8 cellular contexts compared by ENCODE assay signal in the genomic region with DNA sequence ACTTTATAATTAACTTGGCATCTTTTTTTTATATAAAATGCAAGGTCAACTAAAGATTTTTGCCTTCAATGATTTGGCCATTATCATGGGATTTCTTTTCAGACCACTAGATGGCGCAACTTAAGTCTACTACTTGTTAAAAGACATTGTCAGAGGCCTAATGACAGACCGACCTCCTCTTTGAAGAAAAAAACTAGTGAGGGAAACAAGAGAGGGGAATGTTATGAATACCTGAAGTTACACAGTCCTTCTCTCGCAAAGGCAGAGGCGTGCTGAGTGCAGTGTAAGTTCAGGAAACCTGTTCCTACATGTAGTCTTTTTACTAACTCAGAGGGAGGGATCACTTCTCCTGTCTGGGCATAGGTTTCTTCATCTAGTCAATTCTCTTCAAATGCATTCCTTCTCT. TPM values are rescaled to one million over a fixed set of nuclear protein-coding genes. Genes with fewer than 3 reads are reported as not detected.
DNase-seq lines count a peak whose midpoint lies in the region; ATAC-seq, FAIRE-seq and TF ChIP-seq lines count a peak whose summit lies in the region.

No MANE protein-coding gene starts in this region.

- H3K9me3 ChIP-seq in BE2C: no peaks in the 10 kb centered on the region

- no peak for ATAC-seq in GM21423 (IDR thresholded peaks at IDR 0.05; ENCODE audit: unreplicated experiment)

- peak; percentile 76 for TF ChIP-seq CTCF in BE2C (IDR thresholded peaks at IDR 0.05; ENCODE audit: low read depth, low read length)

- no peaks in the 10 kb centered on the region for H3K4me1 ChIP-seq in BE2C

- DNase-seq in BE2C (peak; percentile 31), GM12891 (ENCODE audit: insufficient read length, low spot score) (no peak), HuH-7.5 (ENCODE audit: low spot score) (peak; percentile 18), RPMI7951 (ENCODE audit: low read depth) (peak; percentile 67), dedifferentiated amniotic fluid mesenchymal stem cell (ENCODE audit: extremely low spot score) (peak; percentile 78), lung microvascular endothelial cell (ENCODE audit: low read depth in 2 of 2) (peak; percentile 70 to 74), cortex of kidney (lab: John Stamatoyannopoulos, UW) (no peak)

- peak; percentile 69 for FAIRE-seq in GM12891 (lab: Jason Lieb, UNC)

- peaks cover 8% of the 10 kb centered on the region; the same call in 1 of the 2 replicates for H3K27me3 ChIP-seq in BE2C

- no peak for TF ChIP-seq POLR2A in GM12891 (IDR thresholded peaks at IDR 0.05; ENCODE audit: low read depth, low read length)

- H3K36me3 ChIP-seq in BE2C: no peaks in the 10 kb centered on the region

- H3K4me3 ChIP-seq in BE2C (ENCODE audit: low read depth, low read length): no peak overlapping the region

TF ChIP-seq in GM12891, 5 proteins besides CTCF, POLR2A, EP300 and RAD21:
- no peak for TF ChIP-seq PAX5 (IDR thresholded peaks at IDR 0.05; ENCODE audit: insufficient read depth, low read length, severe bottlenecking)
- TF ChIP-seq TAF1 (IDR thresholded peaks at IDR 0.05; ENCODE audit: low read depth, low read length): no peak
- TF ChIP-seq POU2F2 (IDR thresholded peaks at IDR 0.05; ENCODE audit: low read depth, low read length): no peak
- no peak for TF ChIP-seq POLR2AphosphoS5 (IDR thresholded peaks at IDR 0.05; ENCODE audit: low read depth, low read length)
- no peak for TF ChIP-seq SPI1 (IDR thresholded peaks at IDR 0.05; ENCODE audit: low read depth, low read length)
TF ChIP-seq in GM12891: peak in this region for 0.

RNA-seq across cellular contexts. Expression of a gene that starts 9.3 kb away (rescaled TPM):
- not detected for polyA plus RNA-seq in BE2C (2012; ENCODE audit: insufficient read depth, insufficient read length, low read depth)
- not detected for polyA plus RNA-seq in GM12891 (2012; ENCODE audit: low read depth, missing spikeins)
- total RNA-seq in RPMI7951 (2014; rRNA removed; shearing (Covaris generic)): not detected in 2 replicates
- total RNA-seq in lung microvascular endothelial cell: under 0.01 TPM in 1 of 2 replicates, not detected in the other

RNA-seq across cellular contexts. Expression of a gene that starts 17.3 kb away (rescaled TPM):
- not detected for polyA plus RNA-seq in BE2C (2012; ENCODE audit: insufficient read depth, insufficient read length, low read depth)
- not detected for polyA plus RNA-seq in GM12891 (2012; ENCODE audit: low read depth, missing spikeins)
- not detected in 2 replicates for total RNA-seq in RPMI7951 (2014; rRNA removed; shearing (Covaris generic))
- 0.22 TPM in 1 of 2 replicates, not detected in the other for total RNA-seq in lung microvascular endothelial cell

RNA-seq across cellular contexts. Expression of a gene that starts 24.8 kb away (rescaled TPM):
- 0.11 TPM for polyA plus RNA-seq in BE2C (2012; ENCODE audit: insufficient read depth, insufficient read length, low read depth)
- polyA plus RNA-seq in GM12891 (2012; ENCODE audit: low read depth, missing spikeins): 0.01 TPM
- total RNA-seq in RPMI7951 (2014; rRNA removed; shearing (Covaris generic)): 4.1 and 4.7 TPM in 2 replicates
- 0.40 and 1.5 TPM in 2 replicates for total RNA-seq in lung microvascular endothelial cell

RNA-seq across cellular contexts. Expression of a gene that starts 35.1 kb away (rescaled TPM):
- polyA plus RNA-seq in BE2C (2012; ENCODE audit: insufficient read depth, insufficient read length, low read depth): 127 TPM
- polyA plus RNA-seq in GM12891 (2012; ENCODE audit: low read depth, missing spikeins): 44.1 TPM
- 41.9 and 54.5 TPM in 2 replicates for total RNA-seq in RPMI7951 (2014; rRNA removed; shearing (Covaris generic))
- total RNA-seq in lung microvascular endothelial cell: 17.0 and 19.2 TPM in 2 replicates

Comparison
In these comparisons a context has a peak if more than half of its experiments do, and no peak if none do; other contexts are left out.
1. DNase-seq: peak in BE2C (single experiment), HuH-7.5 (single experiment), RPMI7951 (single experiment), dedifferentiated amniotic fluid mesenchymal stem cell (single experiment) and lung microvascular endothelial cell (2 of 2); none in GM12891 (single experiment) and cortex of kidney (single experiment).